ENCODE assay signal across 18 cellular contexts in genomic region chr13:55440465-55441085, GRCh38.
DNase-seq lines count a peak whose midpoint lies in the region; ATAC-seq, FAIRE-seq and TF ChIP-seq lines count a peak whose summit lies in the region.
"Had no signal": no experiment of that assay in that cellular context is flagged by ENCODE, and none has a peak within 500 bp of the region (broad histone marks: within the 10 kb centered on the region; RNA-seq: fewer than 3 reads in every experiment).

No MANE protein-coding gene starts in this region.

- no peak overlapping the region for H4K8ac ChIP-seq in H1 (ENCODE audit: extremely low read depth, insufficient read depth, low read length)

- no peak overlapping the region for H3K27ac Mint-ChIP-seq in neural progenitor cell
- H3K27ac Mint-ChIP-seq: CD8-positive, alpha-beta memory T cell had no signal

- H3K9me3 Mint-ChIP-seq in neural progenitor cell: peaks cover 3% of the 10 kb centered on the region

- H3K9me3 ChIP-seq in H1 (ENCODE audit: insufficient read depth in 2 of 2, low read depth in 1 of 2, low read length in 1 of 2) (no peaks in the 10 kb centered on the region; a peak in 1 of 4 replicates), neural progenitor cell (ENCODE audit: low read depth) (no peaks in the 10 kb centered on the region), aorta (ENCODE audit: control insufficient read depth, low read length) (no peaks in the 10 kb centered on the region)
- H3K9me3 ChIP-seq: BLaER1, Caco-2 had no signal

- H3F3A ChIP-seq in neural progenitor cell (ENCODE audit: low read depth): peaks cover 17% of the 10 kb centered on the region

- H3K4me2 ChIP-seq in H1 (ENCODE audit: insufficient read depth in 1 of 2, low read depth in 2 of 2, low read length in 2 of 2): peak overlapping the region in 1 of 2 experiments; percentile 17; a peak in 1 of 4 replicates
- no peak overlapping the region for H3K4me2 ChIP-seq in neural progenitor cell
- H3K4me2 ChIP-seq: BLaER1 had no signal

- POLR2A ChIA-PET in H1 (lab: Charles Lee; ENCODE audit: partially characterized antibody): no interaction called here

- no peak overlapping the region for H3K9ac ChIP-seq in H1 (replicated peaks in 1 of 4; ENCODE audit: extremely low read depth in 1 of 4, low read depth in 3 of 4, low read length in 3 of 4)
- H3K9ac ChIP-seq in neural progenitor cell: no peak overlapping the region
- H3K9ac ChIP-seq: BLaER1 had no signal

- H2AFZ ChIP-seq in H1 (ENCODE audit: low read length) (peak overlapping the region; percentile 92), neural progenitor cell (replicated peaks) (peak overlapping the region; percentile 78)

- H3K36me3 Mint-ChIP-seq in neural progenitor cell: no peaks in the 10 kb centered on the region
- H3K36me3 Mint-ChIP-seq: CD8-positive, alpha-beta memory T cell had no signal

- no peak for TF ChIP-seq EP300 in H1 (IDR thresholded peaks at IDR 0.05; ENCODE audit: borderline replicate concordance in 1 of 2, low read depth in 2 of 2, low read length in 2 of 2)

- 52 to 100% methylated on average over 1 to 4 of the region's 4 CpGs for WGBS in H1 (ENCODE audit: extremely low coverage in 1 of 2, insufficient coverage in 1 of 2, insufficient read length in 1 of 2, insufficient replicate concordance in 2 of 2, low coverage in 1 of 2, low lambda C conversion rate in 2 of 2, missing lambda C conversion rate in 1 of 2), 2 experiments
- 69 to 71% methylated on average over 4 of the region's 4 CpGs for WGBS in aorta, 2 donors

- H2BK20ac ChIP-seq in H1 (ENCODE audit: low read length): no peak overlapping the region

- TF ChIP-seq POLR2A in H1 (IDR thresholded peaks at IDR 0.05; ENCODE audit: control extremely low read depth in 1 of 2, low read depth in 2 of 2, low read length in 2 of 2): no peak

- peaks cover 24% of the 10 kb centered on the region for H3K4me1 Mint-ChIP-seq in neural progenitor cell
- H3K4me1 Mint-ChIP-seq: CD8-positive, alpha-beta memory T cell had no signal

- no peaks in the 10 kb centered on the region for H3K23me2 ChIP-seq in H1 (ENCODE audit: low read depth, low read length)

- FAIRE-seq in H1 (lab: Jason Lieb, UNC): peak; percentile 63
- FAIRE-seq: GM12892, GM19239 had no signal

- H4K5ac ChIP-seq in H1 (ENCODE audit: insufficient read length, low read depth, low read length): no peak overlapping the region

- no peaks in the 10 kb centered on the region for H3K36me3 ChIP-seq in H1 (ENCODE audit: control insufficient read depth in 2 of 4, insufficient read depth in 4 of 4, low read length in 3 of 4)
- no peaks in the 10 kb centered on the region for H3K36me3 ChIP-seq in neural progenitor cell
- no peaks in the 10 kb centered on the region for H3K36me3 ChIP-seq in aorta (ENCODE audit: control insufficient read depth in 1 of 2, insufficient read depth in 2 of 2, low read length in 1 of 2)
- H3K36me3 ChIP-seq: BLaER1 had no signal

- no peaks in the 10 kb centered on the region for H3K79me1 ChIP-seq in H1 (ENCODE audit: low read depth, low read length)

- H2AK5ac ChIP-seq in H1 (ENCODE audit: low read depth, low read length): no peak overlapping the region

- H2BK120ac ChIP-seq in H1 (replicated peaks; ENCODE audit: low read depth, low read length): no peak overlapping the region

- no peak overlapping the region for H3K23ac ChIP-seq in H1 (ENCODE audit: insufficient read length)

- no peak overlapping the region for H3K14ac ChIP-seq in H1 (ENCODE audit: insufficient read length)

- intact Hi-C loops in aorta (cut with DNase I): no loop called here

- no peak overlapping the region for H2BK12ac ChIP-seq in H1 (ENCODE audit: low read depth, low read length)

- CTCF ChIA-PET in H1 (lab: Charles Lee; ENCODE audit: partially characterized antibody): no interaction called here

- no peak overlapping the region for H3K56ac ChIP-seq in H1 (replicated peaks; ENCODE audit: insufficient read length, low read depth, low read length)

- H3K4ac ChIP-seq in H1 (replicated peaks; ENCODE audit: insufficient read length, low read depth, low read length): no peak overlapping the region

- no peak for TF ChIP-seq CTCF in H1 (IDR thresholded peaks at IDR 0.05; ENCODE audit: control extremely low read depth in 1 of 3, insufficient read depth in 1 of 3, low read depth in 1 of 3, low read length in 3 of 3)
- no peak for TF ChIP-seq CTCF in neural progenitor cell (IDR thresholded peaks at IDR 0.05)

- no peaks in the 10 kb centered on the region for H3K27me3 Mint-ChIP-seq in neural progenitor cell (ENCODE audit: insufficient read depth, low read depth)
- H3K27me3 Mint-ChIP-seq: CD8-positive, alpha-beta memory T cell had no signal

- H3K4me1 ChIP-seq in H1 (replicated peaks in 1 of 4; ENCODE audit: control insufficient read depth in 3 of 4, insufficient read depth in 4 of 4, low read length in 3 of 4): peaks cover 0 to 13% (median 4%) of the 10 kb centered on the region in 4 experiments; a peak in 5 of 7 replicates
- peaks cover 43% of the 10 kb centered on the region for H3K4me1 ChIP-seq in neural progenitor cell
- no peaks in the 10 kb centered on the region for H3K4me1 ChIP-seq in aorta (ENCODE audit: control insufficient read depth in 1 of 2, insufficient read depth in 2 of 2, low read length in 2 of 2)
- H3K4me1 ChIP-seq: BLaER1, Caco-2 had no signal

- no peaks in the 10 kb centered on the region for H3K79me2 ChIP-seq in H1 (ENCODE audit: control insufficient read depth in 1 of 2, insufficient read depth in 2 of 2, low read length in 2 of 2)
- H3K79me2 ChIP-seq in neural progenitor cell (ENCODE audit: low read depth): no peaks in the 10 kb centered on the region

- H3K4me3 Mint-ChIP-seq in neural progenitor cell: no peak overlapping the region
- H3K4me3 Mint-ChIP-seq: CD8-positive, alpha-beta memory T cell had no signal

- TF ChIP-seq RAD21 in H1 (IDR thresholded peaks at IDR 0.05 in 1 of 2, conservative IDR thresholded peaks at IDR 0.05 in 1 of 2; ENCODE audit: low read depth in 2 of 2, low read length in 2 of 2): no peak

- no peak overlapping the region for H2BK15ac ChIP-seq in H1 (ENCODE audit: low read length)

- H3K27ac ChIP-seq in H1 (ENCODE audit: low read depth, low read length) (peak overlapping the region; percentile 13; the same call in 1 of the 2 replicates), neural progenitor cell (peak overlapping the region; percentile 25), aorta (ENCODE audit: low read depth in 1 of 2, low read length in 2 of 2) (no peak overlapping the region)
- H3K27ac ChIP-seq: 22Rv1, BLaER1 had no signal

- DNase-seq in NCI-H82 (lab: John Stamatoyannopoulos, UW) (peak; percentile 21), NCI-H82 treated with DMSO at 0.1 percent for 48 hours (lab: John Stamatoyannopoulos, UW; ENCODE audit: unreplicated experiment) (no peak), H1 (ENCODE audit: low read depth in 1 of 2, low spot score in 2 of 2) (no peak), neural progenitor cell (ENCODE audit: low spot score) (no peak), activated gamma-delta T cell (lab: John Stamatoyannopoulos, UW) (no peak), SIG-M5 treated with dmso at 0.1 percent for 504 hours (lab: John Stamatoyannopoulos, UW; ENCODE audit: unreplicated experiment) (no peak), anterior cingulate cortex (lab: John Stamatoyannopoulos, UW) (no peak), aorta (no peak)
- DNase-seq: AML-193; Caco-2; CD8-positive, alpha-beta memory T cell; DND-41; GDM1; H7 had no signal

- no peak overlapping the region for H3K4me3 ChIP-seq in H1 (ENCODE audit: extremely low read depth in 1 of 4, insufficient read depth in 2 of 4, low read depth in 3 of 4, low read length in 4 of 4)
- no peak overlapping the region for H3K4me3 ChIP-seq in neural progenitor cell
- H3K4me3 ChIP-seq in aorta (ENCODE audit: low read length in 2 of 2): no peak overlapping the region
- H3K4me3 ChIP-seq: BLaER1 had no signal

- H3K18ac ChIP-seq in H1 (ENCODE audit: extremely low read depth, low read length): no peak overlapping the region; the same call in 1 of the 2 replicates

- no peak overlapping the region for H4K91ac ChIP-seq in H1 (replicated peaks; ENCODE audit: insufficient read length, low read length)

- ATAC-seq in aorta (ENCODE audit: low FRiP score): no peak

- H2BK5ac ChIP-seq in H1 (ENCODE audit: low read depth, low read length): no peak overlapping the region

- H3K27me3 ChIP-seq in H1 (replicated peaks in 1 of 4; ENCODE audit: control insufficient read depth in 3 of 4, extremely low read depth in 1 of 4, insufficient read depth in 3 of 4, low read length in 3 of 4) (no peaks in the 10 kb centered on the region), neural progenitor cell (no peaks in the 10 kb centered on the region), aorta (ENCODE audit: control insufficient read depth in 1 of 2, insufficient read depth in 2 of 2, low read length in 1 of 2) (no peaks in the 10 kb centered on the region)
- H3K27me3 ChIP-seq: BLaER1 had no signal

- no peaks in the 10 kb centered on the region for H4K20me1 ChIP-seq in H1 (replicated peaks in 1 of 2; ENCODE audit: control insufficient read depth in 1 of 2, insufficient read depth in 2 of 2, low read length in 2 of 2)
- no peaks in the 10 kb centered on the region for H4K20me1 ChIP-seq in neural progenitor cell (ENCODE audit: low read depth)
- H4K20me1 ChIP-seq: BLaER1 had no signal

TF ChIP-seq in H1, 55 proteins besides CTCF, POLR2A, EP300 and RAD21:
- TF ChIP-seq GTF2F1 (IDR thresholded peaks at IDR 0.05; ENCODE audit: borderline replicate concordance, low read depth, low read length): no peak
- no peak for TF ChIP-seq GABPA (IDR thresholded peaks at IDR 0.05; ENCODE audit: borderline replicate concordance, insufficient read depth, low read length)
- TF ChIP-seq YY1 (IDR thresholded peaks at IDR 0.05; ENCODE audit: low read depth, low read length): no peak
TF ChIP-seq in H1: peak in this region for 0.

Comparison
In these comparisons a context has a peak if more than half of its experiments do, and no peak if none do; other contexts are left out.
1. H3K27ac ChIP-seq: peak in H1 (single experiment) and neural progenitor cell (single experiment); none in aorta (0 of 2).